30 cellular contexts compared by ENCODE assay signal in genomic region chr9:84154320-84154719, GRCh38.
A peak's percentile ranks its signal among the peaks of the same experiment; 100 is the strongest.
DNase-seq lines count a peak whose midpoint lies in the region; ATAC-seq, FAIRE-seq and TF ChIP-seq lines count a peak whose summit lies in the region.
"Had no signal": no experiment of that assay in that cellular context is flagged by ENCODE, and none has a peak within 500 bp of the region (broad histone marks: within the 10 kb centered on the region; RNA-seq: fewer than 3 reads in every experiment).

No MANE protein-coding gene starts in this region.

- CTCF ChIA-PET in A549 (lab: Yijun Ruan, JAX), result interaction anchor here (1.0 to 4.7 kb wide), 2 partner anchors 12 to 18 kb away, joined by 3 to 23 read pairs; no protein-coding TSS in a partner anchor

- intact Hi-C loops in Right ventricle myocardium inferior (cut with DNase I), result no loop called here

- H3K4me3 ChIP-seq in A549, result no peak overlapping the region
- no peak overlapping the region for H3K4me3 ChIP-seq in astrocyte of the spinal cord (ENCODE audit: low read depth, low read length)
- H3K4me3 ChIP-seq in fibroblast of villous mesenchyme (ENCODE audit: low read depth, low read length), result no peak overlapping the region
- no peak overlapping the region for H3K4me3 ChIP-seq in right atrium auricular region
- H3K4me3 ChIP-seq: BLaER1 treated with 17β-estradiol and CSF1 and Interleukin-3, amounts not matched to agents 10 nM and 100 nM; body of pancreas; spleen; testis had no signal

- no peak overlapping the region for H3K4me2 ChIP-seq in A549

- TF ChIP-seq CTCF in A549 (IDR thresholded peaks at IDR 0.05), result no peak
- no peak for TF ChIP-seq CTCF in astrocyte of the spinal cord (IDR thresholded peaks at IDR 0.05; ENCODE audit: low read depth, low read length)
- no peak for TF ChIP-seq CTCF in fibroblast of villous mesenchyme (IDR thresholded peaks at IDR 0.05; ENCODE audit: insufficient read depth, low read depth, low read length)
- TF ChIP-seq CTCF in right atrium auricular region (IDR thresholded peaks at IDR 0.05), result no peak

- H3K9me3 ChIP-seq in A549 (no peaks in the 10 kb centered on the region), right atrium auricular region (no peaks in the 10 kb centered on the region)
- H3K9me3 ChIP-seq: BLaER1 treated with 17β-estradiol and CSF1 and Interleukin-3, amounts not matched to agents 10 nM and 100 nM; body of pancreas; spleen; testis had no signal

- H3K27ac ChIP-seq in A549 (no peak overlapping the region), right atrium auricular region (no peak overlapping the region)
- H3K27ac ChIP-seq: BLaER1 treated with 17β-estradiol and CSF1 and Interleukin-3, amounts not matched to agents 10 nM and 100 nM; body of pancreas; spleen; testis had no signal

- in situ Hi-C loops in astrocyte of the spinal cord (cut with HindIII; ENCODE audit: low sequenced_read_pairs), result no loop called here

- no peaks in the 10 kb centered on the region for H3K27me3 ChIP-seq in right atrium auricular region
- H3K27me3 ChIP-seq: BLaER1 treated with 17β-estradiol and CSF1 and Interleukin-3, amounts not matched to agents 10 nM and 100 nM; body of pancreas; testis had no signal

- H3K36me3 ChIP-seq in right atrium auricular region, result no peaks in the 10 kb centered on the region
- H3K36me3 ChIP-seq: BLaER1 treated with 17β-estradiol and CSF1 and Interleukin-3, amounts not matched to agents 10 nM and 100 nM; spleen had no signal

- H3K4me1 ChIP-seq in A549 (no peaks in the 10 kb centered on the region), right atrium auricular region (no peaks in the 10 kb centered on the region)
- H3K4me1 ChIP-seq: body of pancreas, testis had no signal

- ATAC-seq in A549 (0 out of 6 replicates have a peak, but pooled peaks of 1 of the 2 experiments have one; percentile 34), GM21515 (IDR thresholded peaks at IDR 0.05; ENCODE audit: unreplicated experiment) (no peak), Right ventricle myocardium inferior (no peak)
- ATAC-seq: body of pancreas; HCT116; left lobe of liver; stimulated activated memory B cell treated with anti-CD40 and anti-IgM and Interleukin-4, amounts not matched to agents 10 μg/mL and 1 μg/mL and 100 μg/mL, for 72 hours had no signal

- no peak for TF ChIP-seq EP300 in A549 (IDR thresholded peaks at IDR 0.05)

- TF ChIP-seq RAD21 in A549 (conservative IDR thresholded peaks at IDR 0.05 in 1 of 2, IDR thresholded peaks at IDR 0.05 in 1 of 2), result no peak

- DNase-seq in A549 (ENCODE audit: low read depth in 1 of 2, low spot score in 1 of 2), result no peak
- DNase-seq in H54 (ENCODE audit: insufficient read length, low spot score), result no peak
- peak; percentile 33 for DNase-seq in astrocyte of the spinal cord (ENCODE audit: low read depth, low spot score)
- peak; percentile 21 for DNase-seq in fibroblast of villous mesenchyme (ENCODE audit: low read depth)
- no peak for DNase-seq in COLO829 (ENCODE audit: low spot score)
- DNase-seq in right atrium auricular region (ENCODE audit: low spot score), result no peak
- DNase-seq in Right ventricle myocardium inferior (ENCODE audit: missing footprints), result no peak
- DNase-seq: activated CD4-positive, alpha-beta memory T cell treated with anti-CD3 and anti-CD28 coated beads for 36 hours; activated effector memory CD4-positive, alpha-beta T cell treated with Interleukin-2 at 50 U/mL for 16 hours; activated naive CD8-positive, alpha-beta T cell treated with anti-CD3 and anti-CD28 coated beads for 36 hours; body of pancreas; effector CD4-positive, alpha-beta T cell; head of caudate nucleus; naive B cell; NCI-H146; NCI-H2171; NCI-H524 treated with DMSO at 0.1 percent for 48 hours; NK-92 treated with Interleukin-12 subunit alpha and Interleukin-12 subunit beta, amount 100 ng/mL, for 24 hours; occipital lobe; retina; spleen; stimulated activated CD4-positive, alpha-beta T cell treated with anti-CD3 and anti-CD28 coated beads, Interleukin-2, amount 100 ng/mL, for 48 hours; testis had no signal

- POLR2A ChIA-PET in A549 (lab: Yijun Ruan, JAX), result no interaction called here

- WGBS in A549 (ENCODE audit: missing lambda C conversion rate), result 69% methylated on average over 3 of the region's 3 CpGs

- no peak for TF ChIP-seq POLR2A in A549 (IDR thresholded peaks at IDR 0.05; ENCODE audit: low read length)
- TF ChIP-seq POLR2A in H54 (IDR thresholded peaks at IDR 0.05; ENCODE audit: low read depth, low read length), result no peak

- FAIRE-seq in A549 (lab: Jason Lieb, UNC) (no peak), H54 (lab: Jason Lieb, UNC) (peak; percentile 15)
- FAIRE-seq: GM19239, urothelium cell line had no signal

TF ChIP-seq in A549, 52 proteins besides CTCF, POLR2A, EP300 and RAD21:
- TF ChIP-seq TP53 (CRISPR knock-in tag; IDR thresholded peaks at IDR 0.05) (no peak), MAFK (IDR thresholded peaks at IDR 0.05; ENCODE audit: partially characterized antibody) (peak; percentile 52), CBX8 (IDR thresholded peaks at IDR 0.05) (no peak), KDM1A (IDR thresholded peaks at IDR 0.05; ENCODE audit: low read depth) (no peak)
- TF ChIP-seq, protein P1, sequence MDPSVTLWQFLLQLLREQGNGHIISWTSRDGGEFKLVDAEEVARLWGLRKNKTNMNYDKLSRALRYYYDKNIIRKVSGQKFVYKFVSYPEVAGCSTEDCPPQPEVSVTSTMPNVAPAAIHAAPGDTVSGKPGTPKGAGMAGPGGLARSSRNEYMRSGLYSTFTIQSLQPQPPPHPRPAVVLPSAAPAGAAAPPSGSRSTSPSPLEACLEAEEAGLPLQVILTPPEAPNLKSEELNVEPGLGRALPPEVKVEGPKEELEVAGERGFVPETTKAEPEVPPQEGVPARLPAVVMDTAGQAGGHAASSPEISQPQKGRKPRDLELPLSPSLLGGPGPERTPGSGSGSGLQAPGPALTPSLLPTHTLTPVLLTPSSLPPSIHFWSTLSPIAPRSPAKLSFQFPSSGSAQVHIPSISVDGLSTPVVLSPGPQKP (IDR thresholded peaks at IDR 0.05; ENCODE audit: low read depth, low read length), result no peak

Comparison
In these comparisons a context has a peak if more than half of its experiments do, and no peak if none do; other contexts are left out.
1. DNase-seq: peak in astrocyte of the spinal cord (single experiment) and fibroblast of villous mesenchyme (single experiment); none in A549 (0 of 2), H54 (single experiment), COLO829 (single experiment), right atrium auricular region (single experiment) and Right ventricle myocardium inferior (single experiment).